ENCODE assay signal across 1 cellular context in the genomic region with DNA sequence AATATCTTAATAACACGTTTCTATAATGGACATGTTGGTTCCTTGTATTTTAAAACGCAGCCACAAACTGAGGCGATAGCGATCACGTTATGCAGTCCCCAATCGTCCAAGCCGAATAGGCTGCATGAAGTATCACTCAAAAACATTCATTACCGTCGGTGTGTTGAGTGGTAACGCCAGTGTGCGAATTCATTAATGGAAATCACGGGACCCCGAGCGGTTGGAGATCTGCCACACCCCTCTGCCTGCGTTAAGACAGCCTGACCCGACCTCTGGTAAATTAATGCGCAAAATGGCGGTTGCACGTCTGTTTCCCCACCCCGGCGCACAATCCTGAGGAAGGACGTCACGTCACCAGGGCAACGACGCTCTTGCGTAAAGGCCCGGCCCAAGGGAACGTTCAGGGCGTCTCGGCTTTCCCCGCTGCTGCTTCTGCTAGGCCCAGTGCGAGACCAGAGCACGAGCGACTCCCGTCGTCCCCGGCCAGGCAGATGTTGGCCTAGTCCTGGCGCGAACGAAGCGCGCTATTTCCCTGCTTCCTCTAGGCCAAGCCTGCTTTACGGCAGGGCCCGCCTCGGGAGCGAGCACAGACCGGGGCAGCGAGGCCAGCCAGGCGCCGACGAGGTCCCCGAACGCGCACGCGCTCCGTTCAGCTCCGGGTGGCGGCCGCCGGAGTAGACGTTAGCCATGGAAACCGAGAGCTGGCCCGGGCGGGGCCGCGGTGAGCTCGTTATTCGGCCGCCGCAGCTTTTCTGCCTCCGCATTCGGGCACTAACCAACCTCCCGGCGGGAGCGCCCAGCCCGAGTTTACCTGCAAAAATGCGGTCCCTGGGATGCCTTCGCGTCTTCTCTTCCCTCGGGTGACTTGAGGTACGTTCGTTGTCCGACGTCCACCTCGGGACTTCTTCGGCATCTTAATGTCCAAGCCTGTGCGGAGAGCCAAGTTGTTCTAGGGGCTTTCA.
TF ChIP-seq lines count a peak whose summit lies in the region.

Gene PCNX4, plus strand, starts transcription at position 374 of the 962 bp plus-strand sequence. CDS start 15,716 bp downstream, outside the sequence.

TF ChIP-seq in GM12878, 131 proteins besides CTCF, POLR2A, EP300 and RAD21 (continued from another document and continues in another):
- TF ChIP-seq RBBP5 (conservative IDR thresholded peaks at IDR 0.05) (0 out of 2 replicates have a peak, but pooled peaks have one; percentile 73), TCF3 (IDR thresholded peaks at IDR 0.05; ENCODE audit: borderline replicate concordance, insufficient read depth, low read depth, low read length) (peak; percentile 58; the same call in 1 of the 2 replicates), IKZF1 (conservative IDR thresholded peaks at IDR 0.05) (peak; percentile 85), ZBTB33 (IDR thresholded peaks at IDR 0.05) (no peak), ZSCAN29 (IDR thresholded peaks at IDR 0.05) (0 out of 2 replicates have a peak, but pooled peaks have one; percentile 6), NFIC (IDR thresholded peaks at IDR 0.05; ENCODE audit: low read depth, low read length) (no peak; the same call in 1 of the 2 replicates), ASH2L (IDR thresholded peaks at IDR 0.05; ENCODE audit: borderline replicate concordance, low read depth) (no peak; the same call in 1 of the 2 replicates), RCOR1 (conservative IDR thresholded peaks at IDR 0.05; ENCODE audit: low read depth, low read length) (peak; percentile 85; the same call in 1 of the 2 replicates), RAD51 (IDR thresholded peaks at IDR 0.05) (peak; percentile 75), NKRF (conservative IDR thresholded peaks at IDR 0.05) (peak; percentile 62), SPI1 (IDR thresholded peaks at IDR 0.05; ENCODE audit: borderline replicate concordance, insufficient read depth, low read depth, low read length) (0 out of 2 replicates have a peak, but pooled peaks have one; percentile 9), NRF1 (conservative IDR thresholded peaks at IDR 0.05; ENCODE audit: low read depth, low read length) (peak; percentile 34; the same call in 1 of the 2 replicates), ATF7 (IDR thresholded peaks at IDR 0.05; ENCODE audit: low read depth) (peak; percentile 80; the same call in 1 of the 2 replicates), BHLHE40 (IDR thresholded peaks at IDR 0.05; ENCODE audit: borderline replicate concordance in 1 of 2, low read depth in 2 of 2, low read length in 1 of 2) (peak; percentile 85 to 91), IRF5 (IDR thresholded peaks at IDR 0.05; ENCODE audit: borderline replicate concordance) (no peak), ATF2 (IDR thresholded peaks at IDR 0.05; ENCODE audit: low read length) (no peak), CEBPB (IDR thresholded peaks at IDR 0.05; ENCODE audit: borderline replicate concordance in 1 of 2, low read depth in 2 of 2, low read length in 2 of 2) (peak in 1 of 2 experiments; percentile 43; a peak in 1 of 4 replicates), YY1 (IDR thresholded peaks at IDR 0.05; ENCODE audit: low read depth, low read length) (peak; percentile 97), CHD1 (IDR thresholded peaks at IDR 0.05; ENCODE audit: low read depth, low read length) (no peak), NR2C1 (IDR thresholded peaks at IDR 0.05) (peak; percentile 67), POLR2AphosphoS2 (IDR thresholded peaks at IDR 0.05; ENCODE audit: low read depth, low read length) (peak; percentile 88; the same call in 1 of the 2 replicates), SREBF2 (IDR thresholded peaks at IDR 0.05; ENCODE audit: low read length) (no peak), SUZ12 (IDR thresholded peaks at IDR 0.05; ENCODE audit: unreplicated experiment) (no peak), ZNF24 (IDR thresholded peaks at IDR 0.05) (0 out of 2 replicates have a peak, but pooled peaks have one; percentile 6), HCFC1 (IDR thresholded peaks at IDR 0.05; ENCODE audit: low read length) (peak; percentile 63), ZBED1 (IDR thresholded peaks at IDR 0.05; ENCODE audit: borderline replicate concordance) (no peak; the same call in 1 of the 2 replicates), SMARCA5 (IDR thresholded peaks at IDR 0.05) (0 out of 2 replicates have a peak, but pooled peaks have one; percentile 46), ESRRA (IDR thresholded peaks at IDR 0.05; ENCODE audit: low read length) (peak; percentile 74; the same call in 1 of the 2 replicates), PBX3 (IDR thresholded peaks at IDR 0.05; ENCODE audit: insufficient replicate concordance, low read depth, low read length) (peak; percentile 40), ZNF207 (IDR thresholded peaks at IDR 0.05; ENCODE audit: borderline replicate concordance) (peak; percentile 89; the same call in 1 of the 2 replicates), BACH1 (IDR thresholded peaks at IDR 0.05; ENCODE audit: borderline replicate concordance) (peak; percentile 88), SIX5 (IDR thresholded peaks at IDR 0.05; ENCODE audit: low read depth, low read length, severe bottlenecking) (peak; percentile 16), CREB1 (IDR thresholded peaks at IDR 0.05; ENCODE audit: low read depth) (peak; percentile 91), JUND (IDR thresholded peaks at IDR 0.05; ENCODE audit: low read depth, low read length) (0 out of 2 replicates have a peak, but pooled peaks have one; percentile 51), MYB (IDR thresholded peaks at IDR 0.05; ENCODE audit: borderline replicate concordance, low read depth, low read length) (peak; percentile 85; the same call in 1 of the 2 replicates), LARP7 (IDR thresholded peaks at IDR 0.05) (peak; percentile 95)
- TF ChIP-seq, protein P1, sequence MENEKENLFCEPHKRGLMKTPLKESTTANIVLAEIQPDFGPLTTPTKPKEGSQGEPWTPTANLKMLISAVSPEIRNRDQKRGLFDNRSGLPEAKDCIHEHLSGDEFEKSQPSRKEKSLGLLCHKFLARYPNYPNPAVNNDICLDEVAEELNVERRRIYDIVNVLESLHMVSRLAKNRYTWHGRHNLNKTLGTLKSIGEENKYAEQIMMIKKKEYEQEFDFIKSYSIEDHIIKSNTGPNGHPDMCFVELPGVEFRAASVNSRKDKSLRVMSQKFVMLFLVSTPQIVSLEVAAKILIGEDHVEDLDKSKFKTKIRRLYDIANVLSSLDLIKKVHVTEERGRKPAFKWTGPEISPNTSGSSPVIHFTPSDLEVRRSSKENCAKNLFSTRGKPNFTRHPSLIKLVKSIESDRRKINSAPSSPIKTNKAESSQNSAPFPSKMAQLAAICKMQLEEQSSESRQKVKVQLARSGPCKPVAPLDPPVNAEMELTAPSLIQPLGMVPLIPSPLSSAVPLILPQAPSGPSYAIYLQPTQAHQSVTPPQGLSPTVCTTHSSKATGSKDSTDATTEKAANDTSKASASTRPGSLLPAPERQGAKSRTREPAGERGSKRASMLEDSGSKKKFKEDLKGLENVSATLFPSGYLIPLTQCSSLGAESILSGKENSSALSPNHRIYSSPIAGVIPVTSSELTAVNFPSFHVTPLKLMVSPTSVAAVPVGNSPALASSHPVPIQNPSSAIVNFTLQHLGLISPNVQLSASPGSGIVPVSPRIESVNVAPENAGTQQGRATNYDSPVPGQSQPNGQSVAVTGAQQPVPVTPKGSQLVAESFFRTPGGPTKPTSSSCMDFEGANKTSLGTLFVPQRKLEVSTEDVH (IDR thresholded peaks at IDR 0.05; ENCODE audit: low read depth, partially characterized antibody) = peak; percentile 37
- TF ChIP-seq, protein P2, sequence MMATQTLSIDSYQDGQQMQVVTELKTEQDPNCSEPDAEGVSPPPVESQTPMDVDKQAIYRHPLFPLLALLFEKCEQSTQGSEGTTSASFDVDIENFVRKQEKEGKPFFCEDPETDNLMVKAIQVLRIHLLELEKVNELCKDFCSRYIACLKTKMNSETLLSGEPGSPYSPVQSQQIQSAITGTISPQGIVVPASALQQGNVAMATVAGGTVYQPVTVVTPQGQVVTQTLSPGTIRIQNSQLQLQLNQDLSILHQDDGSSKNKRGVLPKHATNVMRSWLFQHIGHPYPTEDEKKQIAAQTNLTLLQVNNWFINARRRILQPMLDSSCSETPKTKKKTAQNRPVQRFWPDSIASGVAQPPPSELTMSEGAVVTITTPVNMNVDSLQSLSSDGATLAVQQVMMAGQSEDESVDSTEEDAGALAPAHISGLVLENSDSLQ (IDR thresholded peaks at IDR 0.05) = peak; percentile 84
- TF ChIP-seq, protein P3, sequence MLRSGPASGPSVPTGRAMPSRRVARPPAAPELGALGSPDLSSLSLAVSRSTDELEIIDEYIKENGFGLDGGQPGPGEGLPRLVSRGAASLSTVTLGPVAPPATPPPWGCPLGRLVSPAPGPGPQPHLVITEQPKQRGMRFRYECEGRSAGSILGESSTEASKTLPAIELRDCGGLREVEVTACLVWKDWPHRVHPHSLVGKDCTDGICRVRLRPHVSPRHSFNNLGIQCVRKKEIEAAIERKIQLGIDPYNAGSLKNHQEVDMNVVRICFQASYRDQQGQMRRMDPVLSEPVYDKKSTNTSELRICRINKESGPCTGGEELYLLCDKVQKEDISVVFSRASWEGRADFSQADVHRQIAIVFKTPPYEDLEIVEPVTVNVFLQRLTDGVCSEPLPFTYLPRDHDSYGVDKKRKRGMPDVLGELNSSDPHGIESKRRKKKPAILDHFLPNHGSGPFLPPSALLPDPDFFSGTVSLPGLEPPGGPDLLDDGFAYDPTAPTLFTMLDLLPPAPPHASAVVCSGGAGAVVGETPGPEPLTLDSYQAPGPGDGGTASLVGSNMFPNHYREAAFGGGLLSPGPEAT (IDR thresholded peaks at IDR 0.05; ENCODE audit: low read depth) = peak; percentile 56; the same call in 1 of the 2 replicates
